In genomic region chr5:124628721-124629596, GRCh38 we compare ENCODE assay signal across 1 cellular context.
TF ChIP-seq lines count a peak whose summit lies in the region.

No MANE protein-coding gene starts in this region.

TF ChIP-seq in K562, 482 proteins besides CTCF, POLR2A, EP300 and RAD21 (continued from another document and continues in another):
- TF ChIP-seq MTA3 (IDR thresholded peaks at IDR 0.05; ENCODE audit: borderline replicate concordance) (peak; percentile 83; the same call in 1 of the 2 replicates), JUNB (CRISPR knock-in tag; conservative IDR thresholded peaks at IDR 0.05) (peak; percentile 86), SNRNP70 (optimal IDR thresholded peaks at IDR 0.05; ENCODE audit: low read depth, low read length) (no peak), BMI1 (IDR thresholded peaks at IDR 0.05; ENCODE audit: low read length) (no peak), ZNF184 (CRISPR knock-in tag; IDR thresholded peaks at IDR 0.05) (no peak), ILK (tag; IDR thresholded peaks at IDR 0.05; ENCODE audit: borderline replicate concordance, low read depth) (no peak), CBFA2T2 (conservative IDR thresholded peaks at IDR 0.05) (peak; percentile 78), ZNF263 (CRISPR knock-in tag; IDR thresholded peaks at IDR 0.05; ENCODE audit: borderline replicate concordance) (no peak; the same call in 1 of the 2 replicates), SFPQ (IDR thresholded peaks at IDR 0.05; ENCODE audit: low read depth, low read length) (no peak), SMARCA4 (IDR thresholded peaks at IDR 0.05) (peak; percentile 94), MYNN (IDR thresholded peaks at IDR 0.05) (peak; percentile 74), MYNN (CRISPR knock-in tag; IDR thresholded peaks at IDR 0.05) (no peak), ZNF707 (CRISPR knock-in tag; conservative IDR thresholded peaks at IDR 0.05) (no peak), HBP1 (CRISPR knock-in tag; IDR thresholded peaks at IDR 0.05) (no peak), ELF2 (CRISPR knock-in tag; IDR thresholded peaks at IDR 0.05) (no peak), GTF2A2 (tag; IDR thresholded peaks at IDR 0.05) (no peak), GABPB1 (CRISPR knock-in tag; IDR thresholded peaks at IDR 0.05) (no peak), RBBP5 (IDR thresholded peaks at IDR 0.05; ENCODE audit: borderline replicate concordance, insufficient read depth, low read length, poor library complexity, severe bottlenecking) (no peak), RREB1 (CRISPR knock-in tag; IDR thresholded peaks at IDR 0.05) (no peak), CHAMP1 (IDR thresholded peaks at IDR 0.05) (no peak), ZNF764 (CRISPR knock-in tag; IDR thresholded peaks at IDR 0.05; ENCODE audit: low read depth) (no peak), E2F4 (CRISPR knock-in tag; IDR thresholded peaks at IDR 0.05; ENCODE audit: low read depth) (no peak), ZBTB8A (IDR thresholded peaks at IDR 0.05; ENCODE audit: partially characterized antibody) (no peak), FIP1L1 (IDR thresholded peaks at IDR 0.05; ENCODE audit: low read depth, low read length, poor library complexity, severe bottlenecking) (no peak), XRCC3 (IDR thresholded peaks at IDR 0.05) (no peak), SREBF2 (CRISPR knock-in tag; IDR thresholded peaks at IDR 0.05) (0 out of 2 replicates have a peak, but pooled peaks have one; percentile 7), XRCC5 (IDR thresholded peaks at IDR 0.05; ENCODE audit: low read depth, low read length) (no peak), NFATC3 (IDR thresholded peaks at IDR 0.05) (no peak), ZNF57 (CRISPR knock-in tag; IDR thresholded peaks at IDR 0.05) (no peak), ARHGAP35 (IDR thresholded peaks at IDR 0.05; ENCODE audit: partially characterized antibody) (no peak), ZNF217 (CRISPR knock-in tag; IDR thresholded peaks at IDR 0.05) (no peak), ZNF121 (CRISPR knock-in tag; conservative IDR thresholded peaks at IDR 0.05) (no peak), SAFB (IDR thresholded peaks at IDR 0.05; ENCODE audit: borderline replicate concordance, low read depth, low read length) (no peak), THRAP3 (IDR thresholded peaks at IDR 0.05; ENCODE audit: borderline replicate concordance) (no peak), PATZ1 (CRISPR knock-in tag; IDR thresholded peaks at IDR 0.05; ENCODE audit: borderline replicate concordance) (no peak), SETDB1 (IDR thresholded peaks at IDR 0.05; ENCODE audit: low read length) (no peak), ZBTB5 (IDR thresholded peaks at IDR 0.05) (no peak), SIRT6 (IDR thresholded peaks at IDR 0.05; ENCODE audit: low read depth, low read length) (no peak), ZNF780A (CRISPR knock-in tag; IDR thresholded peaks at IDR 0.05) (no peak), E4F1 (CRISPR knock-in tag; IDR thresholded peaks at IDR 0.05; ENCODE audit: borderline replicate concordance) (no peak), ZNF75A (CRISPR knock-in tag; IDR thresholded peaks at IDR 0.05) (no peak), ZBTB7A (IDR thresholded peaks at IDR 0.05; ENCODE audit: borderline replicate concordance, control insufficient read depth, low read depth, low read length) (peak; percentile 57; the same call in 1 of the 2 replicates), YBX1 (IDR thresholded peaks at IDR 0.05) (no peak), ZNF449 (CRISPR knock-in tag; IDR thresholded peaks at IDR 0.05) (no peak), MAFK (IDR thresholded peaks at IDR 0.05; ENCODE audit: low read length) (no peak)
